7 cellular contexts compared by ENCODE assay signal in genomic region chr2:39701137-39701536, GRCh38. TPM values are rescaled to one million over a fixed set of nuclear protein-coding genes. Genes with fewer than 3 reads are reported as not detected.
"Had no signal": no experiment of that assay in that cellular context is flagged by ENCODE, and none has a peak within 500 bp of the region (broad histone marks: within the 10 kb centered on the region; RNA-seq: fewer than 3 reads in every experiment).

No MANE protein-coding gene starts in this region.

- DNase-seq: GDM1, GF-D8 had no signal

- H3K4me3 ChIP-seq: GM12878 had no signal

- FAIRE-seq: GM12878, GM12891, GM12892, GM18507, GM19239 had no signal

RNA-seq across cellular contexts. Expression of gene TMEM178A, which starts 35.4 kb away (rescaled TPM):
- total RNA-seq: GM12878 had no signal
